Comparison of ENCODE assay signal across 1 cellular context in the genomic region with DNA sequence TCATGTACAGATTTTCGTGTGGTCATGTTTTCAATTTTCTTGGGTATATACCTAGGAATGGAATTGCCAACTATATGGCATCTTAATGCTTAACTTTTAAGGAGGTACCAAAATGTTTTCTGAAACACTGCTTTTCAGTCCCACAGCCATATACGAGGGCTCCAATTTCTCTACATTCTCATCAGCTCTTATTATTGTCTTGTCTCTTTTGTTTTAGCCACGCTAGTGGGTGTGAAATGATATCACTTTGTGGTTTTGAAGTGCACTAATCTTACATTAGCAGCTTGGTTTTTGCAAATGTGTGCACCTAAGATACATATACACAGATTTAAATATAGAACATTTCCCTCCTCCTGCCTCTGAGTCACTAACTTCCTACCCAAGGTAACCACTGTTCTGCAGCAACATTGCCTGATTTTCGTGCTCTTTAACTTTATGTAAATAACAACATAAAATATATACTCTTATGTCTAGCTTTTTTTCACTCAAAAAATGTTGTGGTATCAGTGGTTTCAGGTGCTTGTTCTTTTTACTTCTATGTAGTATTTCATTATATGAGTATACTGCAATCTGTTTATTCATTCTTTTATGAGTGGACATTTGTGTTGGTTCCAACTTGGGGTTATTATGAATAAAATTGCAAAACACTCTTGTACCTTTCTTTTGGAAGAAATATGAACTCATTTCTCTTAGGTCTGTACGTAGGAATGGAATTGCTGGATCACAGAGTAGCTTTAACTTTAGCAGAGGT.
TF ChIP-seq lines count a peak whose summit lies in the region.

No MANE protein-coding gene starts in this region.

TF ChIP-seq in K562, 482 proteins besides CTCF, POLR2A, EP300 and RAD21 (continued from another document and continues in another):
- TF ChIP-seq, protein P1, sequence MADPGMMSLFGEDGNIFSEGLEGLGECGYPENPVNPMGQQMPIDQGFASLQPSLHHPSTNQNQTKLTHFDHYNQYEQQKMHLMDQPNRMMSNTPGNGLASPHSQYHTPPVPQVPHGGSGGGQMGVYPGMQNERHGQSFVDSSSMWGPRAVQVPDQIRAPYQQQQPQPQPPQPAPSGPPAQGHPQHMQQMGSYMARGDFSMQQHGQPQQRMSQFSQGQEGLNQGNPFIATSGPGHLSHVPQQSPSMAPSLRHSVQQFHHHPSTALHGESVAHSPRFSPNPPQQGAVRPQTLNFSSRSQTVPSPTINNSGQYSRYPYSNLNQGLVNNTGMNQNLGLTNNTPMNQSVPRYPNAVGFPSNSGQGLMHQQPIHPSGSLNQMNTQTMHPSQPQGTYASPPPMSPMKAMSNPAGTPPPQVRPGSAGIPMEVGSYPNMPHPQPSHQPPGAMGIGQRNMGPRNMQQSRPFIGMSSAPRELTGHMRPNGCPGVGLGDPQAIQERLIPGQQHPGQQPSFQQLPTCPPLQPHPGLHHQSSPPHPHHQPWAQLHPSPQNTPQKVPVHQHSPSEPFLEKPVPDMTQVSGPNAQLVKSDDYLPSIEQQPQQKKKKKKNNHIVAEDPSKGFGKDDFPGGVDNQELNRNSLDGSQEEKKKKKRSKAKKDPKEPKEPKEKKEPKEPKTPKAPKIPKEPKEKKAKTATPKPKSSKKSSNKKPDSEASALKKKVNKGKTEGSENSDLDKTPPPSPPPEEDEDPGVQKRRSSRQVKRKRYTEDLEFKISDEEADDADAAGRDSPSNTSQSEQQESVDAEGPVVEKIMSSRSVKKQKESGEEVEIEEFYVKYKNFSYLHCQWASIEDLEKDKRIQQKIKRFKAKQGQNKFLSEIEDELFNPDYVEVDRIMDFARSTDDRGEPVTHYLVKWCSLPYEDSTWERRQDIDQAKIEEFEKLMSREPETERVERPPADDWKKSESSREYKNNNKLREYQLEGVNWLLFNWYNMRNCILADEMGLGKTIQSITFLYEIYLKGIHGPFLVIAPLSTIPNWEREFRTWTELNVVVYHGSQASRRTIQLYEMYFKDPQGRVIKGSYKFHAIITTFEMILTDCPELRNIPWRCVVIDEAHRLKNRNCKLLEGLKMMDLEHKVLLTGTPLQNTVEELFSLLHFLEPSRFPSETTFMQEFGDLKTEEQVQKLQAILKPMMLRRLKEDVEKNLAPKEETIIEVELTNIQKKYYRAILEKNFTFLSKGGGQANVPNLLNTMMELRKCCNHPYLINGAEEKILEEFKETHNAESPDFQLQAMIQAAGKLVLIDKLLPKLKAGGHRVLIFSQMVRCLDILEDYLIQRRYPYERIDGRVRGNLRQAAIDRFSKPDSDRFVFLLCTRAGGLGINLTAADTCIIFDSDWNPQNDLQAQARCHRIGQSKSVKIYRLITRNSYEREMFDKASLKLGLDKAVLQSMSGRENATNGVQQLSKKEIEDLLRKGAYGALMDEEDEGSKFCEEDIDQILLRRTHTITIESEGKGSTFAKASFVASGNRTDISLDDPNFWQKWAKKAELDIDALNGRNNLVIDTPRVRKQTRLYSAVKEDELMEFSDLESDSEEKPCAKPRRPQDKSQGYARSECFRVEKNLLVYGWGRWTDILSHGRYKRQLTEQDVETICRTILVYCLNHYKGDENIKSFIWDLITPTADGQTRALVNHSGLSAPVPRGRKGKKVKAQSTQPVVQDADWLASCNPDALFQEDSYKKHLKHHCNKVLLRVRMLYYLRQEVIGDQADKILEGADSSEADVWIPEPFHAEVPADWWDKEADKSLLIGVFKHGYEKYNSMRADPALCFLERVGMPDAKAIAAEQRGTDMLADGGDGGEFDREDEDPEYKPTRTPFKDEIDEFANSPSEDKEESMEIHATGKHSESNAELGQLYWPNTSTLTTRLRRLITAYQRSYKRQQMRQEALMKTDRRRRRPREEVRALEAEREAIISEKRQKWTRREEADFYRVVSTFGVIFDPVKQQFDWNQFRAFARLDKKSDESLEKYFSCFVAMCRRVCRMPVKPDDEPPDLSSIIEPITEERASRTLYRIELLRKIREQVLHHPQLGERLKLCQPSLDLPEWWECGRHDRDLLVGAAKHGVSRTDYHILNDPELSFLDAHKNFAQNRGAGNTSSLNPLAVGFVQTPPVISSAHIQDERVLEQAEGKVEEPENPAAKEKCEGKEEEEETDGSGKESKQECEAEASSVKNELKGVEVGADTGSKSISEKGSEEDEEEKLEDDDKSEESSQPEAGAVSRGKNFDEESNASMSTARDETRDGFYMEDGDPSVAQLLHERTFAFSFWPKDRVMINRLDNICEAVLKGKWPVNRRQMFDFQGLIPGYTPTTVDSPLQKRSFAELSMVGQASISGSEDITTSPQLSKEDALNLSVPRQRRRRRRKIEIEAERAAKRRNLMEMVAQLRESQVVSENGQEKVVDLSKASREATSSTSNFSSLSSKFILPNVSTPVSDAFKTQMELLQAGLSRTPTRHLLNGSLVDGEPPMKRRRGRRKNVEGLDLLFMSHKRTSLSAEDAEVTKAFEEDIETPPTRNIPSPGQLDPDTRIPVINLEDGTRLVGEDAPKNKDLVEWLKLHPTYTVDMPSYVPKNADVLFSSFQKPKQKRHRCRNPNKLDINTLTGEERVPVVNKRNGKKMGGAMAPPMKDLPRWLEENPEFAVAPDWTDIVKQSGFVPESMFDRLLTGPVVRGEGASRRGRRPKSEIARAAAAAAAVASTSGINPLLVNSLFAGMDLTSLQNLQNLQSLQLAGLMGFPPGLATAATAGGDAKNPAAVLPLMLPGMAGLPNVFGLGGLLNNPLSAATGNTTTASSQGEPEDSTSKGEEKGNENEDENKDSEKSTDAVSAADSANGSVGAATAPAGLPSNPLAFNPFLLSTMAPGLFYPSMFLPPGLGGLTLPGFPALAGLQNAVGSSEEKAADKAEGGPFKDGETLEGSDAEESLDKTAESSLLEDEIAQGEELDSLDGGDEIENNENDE (IDR thresholded peaks at IDR 0.05; ENCODE audit: low read depth, low read length): no peak
- TF ChIP-seq NFIC (IDR thresholded peaks at IDR 0.05): peak; percentile 82
- no peak for TF ChIP-seq ZC3H8 (IDR thresholded peaks at IDR 0.05)
- no peak for TF ChIP-seq ZNF282 (CRISPR knock-in tag; IDR thresholded peaks at IDR 0.05)
- no peak for TF ChIP-seq EHMT2 (IDR thresholded peaks at IDR 0.05)
- peak in 1 of 2 experiments; percentile 41; a peak in 1 of 4 replicates for TF ChIP-seq NONO (IDR thresholded peaks at IDR 0.05; ENCODE audit: low read depth in 2 of 2, low read length in 1 of 2)
- TF ChIP-seq POLR2G (IDR thresholded peaks at IDR 0.05; ENCODE audit: low read depth, low read length): no peak
- TF ChIP-seq TOE1 (IDR thresholded peaks at IDR 0.05; ENCODE audit: borderline replicate concordance): 0 out of 2 replicates have a peak, but pooled peaks have one; percentile 43
- TF ChIP-seq TOE1 (CRISPR knock-in tag; IDR thresholded peaks at IDR 0.05; ENCODE audit: borderline replicate concordance, low read depth): no peak
- TF ChIP-seq ZNF217 (CRISPR knock-in tag; IDR thresholded peaks at IDR 0.05): no peak
- no peak for TF ChIP-seq ZBTB17 (CRISPR knock-in tag; IDR thresholded peaks at IDR 0.05)
- TF ChIP-seq, protein P2, sequence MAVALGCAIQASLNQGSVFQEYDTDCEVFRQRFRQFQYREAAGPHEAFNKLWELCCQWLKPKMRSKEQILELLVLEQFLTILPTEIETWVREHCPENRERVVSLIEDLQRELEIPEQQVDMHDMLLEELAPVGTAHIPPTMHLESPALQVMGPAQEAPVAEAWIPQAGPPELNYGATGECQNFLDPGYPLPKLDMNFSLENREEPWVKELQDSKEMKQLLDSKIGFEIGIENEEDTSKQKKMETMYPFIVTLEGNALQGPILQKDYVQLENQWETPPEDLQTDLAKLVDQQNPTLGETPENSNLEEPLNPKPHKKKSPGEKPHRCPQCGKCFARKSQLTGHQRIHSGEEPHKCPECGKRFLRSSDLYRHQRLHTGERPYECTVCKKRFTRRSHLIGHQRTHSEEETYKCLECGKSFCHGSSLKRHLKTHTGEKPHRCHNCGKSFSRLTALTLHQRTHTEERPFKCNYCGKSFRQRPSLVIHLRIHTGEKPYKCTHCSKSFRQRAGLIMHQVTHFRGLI (CRISPR knock-in tag; IDR thresholded peaks at IDR 0.05): no peak
- TF ChIP-seq MEF2A (IDR thresholded peaks at IDR 0.05; ENCODE audit: control insufficient read depth, low read depth, low read length): peak; percentile 91
- TF ChIP-seq MTA3 (IDR thresholded peaks at IDR 0.05; ENCODE audit: borderline replicate concordance): no peak
- TF ChIP-seq, protein P3, sequence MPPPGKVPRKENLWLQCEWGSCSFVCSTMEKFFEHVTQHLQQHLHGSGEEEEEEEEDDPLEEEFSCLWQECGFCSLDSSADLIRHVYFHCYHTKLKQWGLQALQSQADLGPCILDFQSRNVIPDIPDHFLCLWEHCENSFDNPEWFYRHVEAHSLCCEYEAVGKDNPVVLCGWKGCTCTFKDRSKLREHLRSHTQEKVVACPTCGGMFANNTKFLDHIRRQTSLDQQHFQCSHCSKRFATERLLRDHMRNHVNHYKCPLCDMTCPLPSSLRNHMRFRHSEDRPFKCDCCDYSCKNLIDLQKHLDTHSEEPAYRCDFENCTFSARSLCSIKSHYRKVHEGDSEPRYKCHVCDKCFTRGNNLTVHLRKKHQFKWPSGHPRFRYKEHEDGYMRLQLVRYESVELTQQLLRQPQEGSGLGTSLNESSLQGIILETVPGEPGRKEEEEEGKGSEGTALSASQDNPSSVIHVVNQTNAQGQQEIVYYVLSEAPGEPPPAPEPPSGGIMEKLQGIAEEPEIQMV (tag; conservative IDR thresholded peaks at IDR 0.05; ENCODE audit: low read depth): no peak
- TF ChIP-seq, protein P4, sequence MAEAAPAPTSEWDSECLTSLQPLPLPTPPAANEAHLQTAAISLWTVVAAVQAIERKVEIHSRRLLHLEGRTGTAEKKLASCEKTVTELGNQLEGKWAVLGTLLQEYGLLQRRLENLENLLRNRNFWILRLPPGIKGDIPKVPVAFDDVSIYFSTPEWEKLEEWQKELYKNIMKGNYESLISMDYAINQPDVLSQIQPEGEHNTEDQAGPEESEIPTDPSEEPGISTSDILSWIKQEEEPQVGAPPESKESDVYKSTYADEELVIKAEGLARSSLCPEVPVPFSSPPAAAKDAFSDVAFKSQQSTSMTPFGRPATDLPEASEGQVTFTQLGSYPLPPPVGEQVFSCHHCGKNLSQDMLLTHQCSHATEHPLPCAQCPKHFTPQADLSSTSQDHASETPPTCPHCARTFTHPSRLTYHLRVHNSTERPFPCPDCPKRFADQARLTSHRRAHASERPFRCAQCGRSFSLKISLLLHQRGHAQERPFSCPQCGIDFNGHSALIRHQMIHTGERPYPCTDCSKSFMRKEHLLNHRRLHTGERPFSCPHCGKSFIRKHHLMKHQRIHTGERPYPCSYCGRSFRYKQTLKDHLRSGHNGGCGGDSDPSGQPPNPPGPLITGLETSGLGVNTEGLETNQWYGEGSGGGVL (CRISPR knock-in tag; IDR thresholded peaks at IDR 0.05): no peak
- no peak for TF ChIP-seq CREBBP (IDR thresholded peaks at IDR 0.05; ENCODE audit: low read depth, low read length)
- TF ChIP-seq, protein P5, sequence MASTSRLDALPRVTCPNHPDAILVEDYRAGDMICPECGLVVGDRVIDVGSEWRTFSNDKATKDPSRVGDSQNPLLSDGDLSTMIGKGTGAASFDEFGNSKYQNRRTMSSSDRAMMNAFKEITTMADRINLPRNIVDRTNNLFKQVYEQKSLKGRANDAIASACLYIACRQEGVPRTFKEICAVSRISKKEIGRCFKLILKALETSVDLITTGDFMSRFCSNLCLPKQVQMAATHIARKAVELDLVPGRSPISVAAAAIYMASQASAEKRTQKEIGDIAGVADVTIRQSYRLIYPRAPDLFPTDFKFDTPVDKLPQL (IDR thresholded peaks at IDR 0.05; ENCODE audit: extremely low read depth, insufficient read length): no peak
- TF ChIP-seq SOX6 (IDR thresholded peaks at IDR 0.05): peak; percentile 99
- TF ChIP-seq ZNF212 (CRISPR knock-in tag; IDR thresholded peaks at IDR 0.05): no peak
- TF ChIP-seq, protein P6, sequence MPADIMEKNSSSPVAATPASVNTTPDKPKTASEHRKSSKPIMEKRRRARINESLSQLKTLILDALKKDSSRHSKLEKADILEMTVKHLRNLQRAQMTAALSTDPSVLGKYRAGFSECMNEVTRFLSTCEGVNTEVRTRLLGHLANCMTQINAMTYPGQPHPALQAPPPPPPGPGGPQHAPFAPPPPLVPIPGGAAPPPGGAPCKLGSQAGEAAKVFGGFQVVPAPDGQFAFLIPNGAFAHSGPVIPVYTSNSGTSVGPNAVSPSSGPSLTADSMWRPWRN (IDR thresholded peaks at IDR 0.05; ENCODE audit: low read depth): peak; percentile 81
- TF ChIP-seq RBM39 (optimal IDR thresholded peaks at IDR 0.05; ENCODE audit: low read depth, low read length): no peak
- TF ChIP-seq, protein P7, sequence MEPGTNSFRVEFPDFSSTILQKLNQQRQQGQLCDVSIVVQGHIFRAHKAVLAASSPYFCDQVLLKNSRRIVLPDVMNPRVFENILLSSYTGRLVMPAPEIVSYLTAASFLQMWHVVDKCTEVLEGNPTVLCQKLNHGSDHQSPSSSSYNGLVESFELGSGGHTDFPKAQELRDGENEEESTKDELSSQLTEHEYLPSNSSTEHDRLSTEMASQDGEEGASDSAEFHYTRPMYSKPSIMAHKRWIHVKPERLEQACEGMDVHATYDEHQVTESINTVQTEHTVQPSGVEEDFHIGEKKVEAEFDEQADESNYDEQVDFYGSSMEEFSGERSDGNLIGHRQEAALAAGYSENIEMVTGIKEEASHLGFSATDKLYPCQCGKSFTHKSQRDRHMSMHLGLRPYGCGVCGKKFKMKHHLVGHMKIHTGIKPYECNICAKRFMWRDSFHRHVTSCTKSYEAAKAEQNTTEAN (CRISPR knock-in tag; IDR thresholded peaks at IDR 0.05): no peak
- TF ChIP-seq NBN (IDR thresholded peaks at IDR 0.05; ENCODE audit: low read depth): peak; percentile 91
- 0 out of 2 replicates have a peak, but pooled peaks have one; percentile 52 for TF ChIP-seq ELF4 (CRISPR knock-in tag; IDR thresholded peaks at IDR 0.05)
- no peak for TF ChIP-seq BHLHE40 (IDR thresholded peaks at IDR 0.05; ENCODE audit: low read length)
- TF ChIP-seq FOS (IDR thresholded peaks at IDR 0.05; ENCODE audit: extremely low read depth, insufficient read length): peak; percentile 48
- TF ChIP-seq SETDB1 (IDR thresholded peaks at IDR 0.05; ENCODE audit: low read length): no peak
- no peak for TF ChIP-seq ZBED1 (IDR thresholded peaks at IDR 0.05)
- peak; percentile 96; the same call in 1 of the 2 replicates for TF ChIP-seq ESRRA (IDR thresholded peaks at IDR 0.05; ENCODE audit: borderline replicate concordance, low read depth)
- no peak for TF ChIP-seq RBFOX2 (IDR thresholded peaks at IDR 0.05; ENCODE audit: low read depth, low read length)
- no peak for TF ChIP-seq ZNF764 (CRISPR knock-in tag; IDR thresholded peaks at IDR 0.05; ENCODE audit: low read depth)
- no peak for TF ChIP-seq CBX8 (IDR thresholded peaks at IDR 0.05; ENCODE audit: borderline replicate concordance, extremely low read depth, low read depth, low read length, poor library complexity, severe bottlenecking)
- TF ChIP-seq RNF2 (IDR thresholded peaks at IDR 0.05): peak; percentile 47; the same call in 1 of the 2 replicates
- TF ChIP-seq, protein P8, sequence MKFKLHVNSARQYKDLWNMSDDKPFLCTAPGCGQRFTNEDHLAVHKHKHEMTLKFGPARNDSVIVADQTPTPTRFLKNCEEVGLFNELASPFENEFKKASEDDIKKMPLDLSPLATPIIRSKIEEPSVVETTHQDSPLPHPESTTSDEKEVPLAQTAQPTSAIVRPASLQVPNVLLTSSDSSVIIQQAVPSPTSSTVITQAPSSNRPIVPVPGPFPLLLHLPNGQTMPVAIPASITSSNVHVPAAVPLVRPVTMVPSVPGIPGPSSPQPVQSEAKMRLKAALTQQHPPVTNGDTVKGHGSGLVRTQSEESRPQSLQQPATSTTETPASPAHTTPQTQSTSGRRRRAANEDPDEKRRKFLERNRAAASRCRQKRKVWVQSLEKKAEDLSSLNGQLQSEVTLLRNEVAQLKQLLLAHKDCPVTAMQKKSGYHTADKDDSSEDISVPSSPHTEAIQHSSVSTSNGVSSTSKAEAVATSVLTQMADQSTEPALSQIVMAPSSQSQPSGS (CRISPR knock-in tag; IDR thresholded peaks at IDR 0.05): no peak
- TF ChIP-seq GATA2 (CRISPR knock-in tag; IDR thresholded peaks at IDR 0.05): peak; percentile 94
- TF ChIP-seq, protein P9, sequence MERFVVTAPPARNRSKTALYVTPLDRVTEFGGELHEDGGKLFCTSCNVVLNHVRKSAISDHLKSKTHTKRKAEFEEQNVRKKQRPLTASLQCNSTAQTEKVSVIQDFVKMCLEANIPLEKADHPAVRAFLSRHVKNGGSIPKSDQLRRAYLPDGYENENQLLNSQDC (CRISPR knock-in tag; IDR thresholded peaks at IDR 0.05): no peak
- no peak for TF ChIP-seq SREBF2 (CRISPR knock-in tag; IDR thresholded peaks at IDR 0.05)
